ENCODE assay signal across 24 cellular contexts in genomic region chr10:128083191-128083895, GRCh38.
"Had no signal": no experiment of that assay in that cellular context is flagged by ENCODE, and none has a peak within 500 bp of the region (broad histone marks: within the 10 kb centered on the region; RNA-seq: fewer than 3 reads in every experiment).

No MANE protein-coding gene starts in this region.

- H3K36me3 Mint-ChIP-seq: mesothelial cell of epicardium had no signal

- H3K4me2 ChIP-seq: hepatocyte had no signal

- H3K36me3 ChIP-seq: pancreas, prostate gland had no signal

- H3K27me3 Mint-ChIP-seq: activated B cell treated with CpG ODN at 0.5 μM for 24 hours; activated CD8-positive, alpha-beta memory T cell treated with anti-CD3 and anti-CD28 coated beads, Interleukin-2, amount 10 ng/mL, durations not matched to agents 7 days and 5 days; activated CD8-positive, alpha-beta T cell treated with anti-CD3 and anti-CD28 coated beads for 36 hours; activated naive CD8-positive, alpha-beta T cell; naive B cell had no signal

- H3K4me1 ChIP-seq: pancreas, prostate gland, tibial nerve had no signal

- H3K4me3 Mint-ChIP-seq: activated B cell treated with CpG ODN at 0.5 μM for 24 hours; activated CD8-positive, alpha-beta memory T cell treated with anti-CD3 and anti-CD28 coated beads, Interleukin-2, amount 10 ng/mL, durations not matched to agents 7 days and 5 days; activated CD8-positive, alpha-beta T cell treated with anti-CD3 and anti-CD28 coated beads for 36 hours; activated naive CD8-positive, alpha-beta T cell; mesothelial cell of epicardium; naive B cell had no signal

- DNase-seq: activated B cell treated with CpG ODN at 0.5 μM for 24 hours; activated CD4-positive, alpha-beta T cell treated with anti-CD3 and anti-CD28 coated beads, Interleukin-2, amount 50 U/mL, for 1 hour; activated CD8-positive, alpha-beta memory T cell treated with anti-CD3 and anti-CD28 coated beads, Interleukin-2, amount 10 ng/mL, durations not matched to agents 7 days and 5 days; activated CD8-positive, alpha-beta T cell treated with anti-CD3 and anti-CD28 coated beads for 36 hours; activated effector memory CD4-positive, alpha-beta T cell treated with Interleukin-2 at 50 U/mL for 16 hours; activated naive CD4-positive, alpha-beta T cell treated with Interleukin-2 at 50 U/mL for 16 hours; anterior cingulate cortex; dermis blood vessel endothelial cell; effector CD4-positive, alpha-beta T cell; islet precursor cell; left cardiac atrium; mammary epithelial cell; naive B cell; nucleus accumbens; pancreas; retina; stimulated activated CD4-positive, alpha-beta T cell treated with anti-CD3 and anti-CD28 coated beads, Interleukin-15, amount 100 ng/mL, for 24 hours; stimulated activated CD4-positive, alpha-beta T cell treated with anti-CD3 and anti-CD28 coated beads, Interleukin-2, amount 100 ng/mL, for 24 hours; stimulated activated naive CD4-positive, alpha-beta T cell had no signal

- H3K4me1 Mint-ChIP-seq: mesothelial cell of epicardium had no signal

- H3K9me3 Mint-ChIP-seq: activated B cell treated with CpG ODN at 0.5 μM for 24 hours; activated CD8-positive, alpha-beta T cell treated with anti-CD3 and anti-CD28 coated beads for 36 hours; mesothelial cell of epicardium; naive B cell had no signal

- H3K79me2 ChIP-seq: hepatocyte had no signal

- ATAC-seq: activated CD8-positive, alpha-beta memory T cell treated with anti-CD3 and anti-CD28 coated beads, Interleukin-2, amount 10 ng/mL, durations not matched to agents 7 days and 5 days; activated CD8-positive, alpha-beta T cell treated with anti-CD3 and anti-CD28 coated beads for 36 hours; left cardiac atrium; pancreas had no signal

- H3K27ac Mint-ChIP-seq: activated B cell treated with CpG ODN at 0.5 μM for 24 hours; activated CD8-positive, alpha-beta memory T cell treated with anti-CD3 and anti-CD28 coated beads, Interleukin-2, amount 10 ng/mL, durations not matched to agents 7 days and 5 days; activated CD8-positive, alpha-beta T cell treated with anti-CD3 and anti-CD28 coated beads for 36 hours; activated naive CD8-positive, alpha-beta T cell; mesothelial cell of epicardium; naive B cell had no signal

- H3K4me3 ChIP-seq: hepatocyte, pancreas, prostate gland, tibial nerve had no signal

- H3K27ac ChIP-seq: hepatocyte, pancreas, prostate gland, tibial nerve had no signal

- H3K9me3 ChIP-seq: pancreas, prostate gland, tibial nerve had no signal

- H3K27me3 ChIP-seq: hepatocyte, pancreas, tibial nerve had no signal

- H2AFZ ChIP-seq: hepatocyte had no signal
